Comparison of ENCODE assay signal across 17 cellular contexts in the genomic region with DNA sequence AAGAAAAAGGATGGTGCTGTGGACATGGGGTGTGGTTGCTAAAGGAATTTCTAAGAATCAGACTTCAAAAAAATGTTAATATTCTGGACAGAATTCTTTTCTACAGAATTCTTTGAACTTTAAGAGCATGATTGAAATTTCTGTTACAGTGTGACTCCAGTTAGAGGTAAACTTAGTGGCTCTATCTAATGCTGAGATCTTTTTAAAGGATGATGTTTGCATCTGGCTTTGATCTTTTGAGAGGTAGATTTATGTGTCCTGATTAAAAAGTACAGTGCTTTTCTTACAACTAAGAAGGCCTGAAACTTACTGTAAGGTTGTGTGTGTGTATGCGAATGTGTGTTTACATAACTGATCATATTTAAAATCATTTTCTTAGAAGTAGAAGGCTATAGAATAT. TPM values are rescaled to one million over a fixed set of nuclear protein-coding genes. Genes with fewer than 3 reads are reported as not detected.
A peak's percentile ranks its signal among the peaks of the same experiment; 100 is the strongest.
DNase-seq lines count a peak whose midpoint lies in the region; ATAC-seq and TF ChIP-seq lines count a peak whose summit lies in the region.
"Had no signal": no experiment of that assay in that cellular context is flagged by ENCODE, and none has a peak within 500 bp of the region (broad histone marks: within the 10 kb centered on the region; RNA-seq: fewer than 3 reads in every experiment).

No MANE protein-coding gene starts in this region.

- no peaks in the 10 kb centered on the region for H3K27me3 Mint-ChIP-seq in activated CD4-positive, alpha-beta T cell treated with anti-CD3 and anti-CD28 coated beads for 36 hours
- H3K27me3 Mint-ChIP-seq in activated naive CD8-positive, alpha-beta T cell, result no peaks in the 10 kb centered on the region
- H3K27me3 Mint-ChIP-seq in naive B cell, result no peaks in the 10 kb centered on the region

- no peak overlapping the region for H3K4me3 Mint-ChIP-seq in activated CD4-positive, alpha-beta T cell treated with anti-CD3 and anti-CD28 coated beads for 36 hours
- peak overlapping the region; percentile 51 for H3K4me3 Mint-ChIP-seq in activated naive CD8-positive, alpha-beta T cell
- H3K4me3 Mint-ChIP-seq in naive B cell, result peak overlapping the region in 7 of 8 donors; percentile 1 to 88 (median 57)

- H3K36me3 ChIP-seq in DND-41 (ENCODE audit: insufficient read depth, low read length) (peaks cover 14% of the 10 kb centered on the region), ascending aorta (peaks cover 0 to 3% of the 10 kb centered on the region in 2 donors)
- H3K36me3 ChIP-seq: MG63 had no signal

- intact Hi-C loops in activated CD4-positive, alpha-beta T cell treated with anti-CD3 and anti-CD28 coated beads for 36 hours (cut with DNase I, micrococcal nuclease), result no loop called here
- intact Hi-C loops in dorsolateral prefrontal cortex (cut with DNase I), result no loop called here
- intact Hi-C loops in ascending aorta (cut with DNase I), result no loop called here

- H3K27ac Mint-ChIP-seq in activated CD4-positive, alpha-beta T cell treated with anti-CD3 and anti-CD28 coated beads for 36 hours, result peak overlapping the region; percentile 92
- H3K27ac Mint-ChIP-seq in activated naive CD8-positive, alpha-beta T cell, result peak overlapping the region; percentile 95
- peak overlapping the region in 5 of 6 donors; percentile 2 to 95 (median 76) for H3K27ac Mint-ChIP-seq in naive B cell

- POLR2A ChIA-PET in activated CD4-positive, alpha-beta T cell treated with anti-CD3 and anti-CD28 coated beads for 36 hours (lab: Charles Lee), result interaction anchor here (1.1 kb wide), 1 partner anchor 23 kb away, joined by 3 read pairs; no protein-coding TSS in a partner anchor

- H3K27ac ChIP-seq in DND-41 (ENCODE audit: low read length) (no peak overlapping the region), dorsolateral prefrontal cortex (peak overlapping the region in 10 of 59 donors; percentile 20 to 76 (median 59)), ascending aorta (no peak overlapping the region)
- H3K27ac ChIP-seq: HL-60 had no signal

- H3K9me3 Mint-ChIP-seq in activated CD4-positive, alpha-beta T cell treated with anti-CD3 and anti-CD28 coated beads for 36 hours (ENCODE audit: low read depth), result no peaks in the 10 kb centered on the region
- no peaks in the 10 kb centered on the region for H3K9me3 Mint-ChIP-seq in activated naive CD8-positive, alpha-beta T cell (ENCODE audit: low read depth)
- peaks cover 0 to 4% (median 0%) of the 10 kb centered on the region in 7 donors for H3K9me3 Mint-ChIP-seq in naive B cell

- no peak overlapping the region for H3K4me2 ChIP-seq in DND-41 (ENCODE audit: insufficient read depth, low read length)

- H3K79me2 ChIP-seq in DND-41 (ENCODE audit: insufficient read depth, low read length), result peaks cover 96% of the 10 kb centered on the region

- H3K27me3 ChIP-seq in DND-41 (ENCODE audit: insufficient read depth, low read length, poor library complexity) (no peaks in the 10 kb centered on the region), dorsolateral prefrontal cortex (no peaks in the 10 kb centered on the region), ascending aorta (no peaks in the 10 kb centered on the region)
- H3K27me3 ChIP-seq: BLaER1 treated with 17β-estradiol and CSF1 and Interleukin-3, amounts not matched to agents 10 nM and 100 nM; heart right ventricle; MG63 had no signal

- H2AFZ ChIP-seq in DND-41 (ENCODE audit: low read depth, low read length), result no peak overlapping the region

- no peak for ATAC-seq in activated CD4-positive, alpha-beta T cell treated with anti-CD3 and anti-CD28 coated beads for 36 hours
- ATAC-seq in DND-41 (ENCODE audit: insufficient read depth, low read depth), result peak; percentile 76
- ATAC-seq in naive B cell (ENCODE audit: low read depth in 2 of 2), result no peak
- ATAC-seq: heart right ventricle had no signal

- H3K4me1 Mint-ChIP-seq in activated CD4-positive, alpha-beta T cell treated with anti-CD3 and anti-CD28 coated beads for 36 hours, result peaks cover 96% of the 10 kb centered on the region
- peaks cover 95% of the 10 kb centered on the region for H3K4me1 Mint-ChIP-seq in activated naive CD8-positive, alpha-beta T cell (ENCODE audit: low read depth)
- peaks cover 71 to 98% (median 82%) of the 10 kb centered on the region in 3 donors for H3K4me1 Mint-ChIP-seq in naive B cell

- H3K9me3 ChIP-seq in DND-41 (ENCODE audit: insufficient read depth, low read length, severe bottlenecking) (no peaks in the 10 kb centered on the region), ascending aorta (peaks cover 0 to 5% of the 10 kb centered on the region in 2 donors)
- H3K9me3 ChIP-seq: MG63 had no signal

- H3K4me3 ChIP-seq in DND-41 (ENCODE audit: low read depth in 1 of 2, low read length in 2 of 2), result no peak overlapping the region
- no peak overlapping the region for H3K4me3 ChIP-seq in dorsolateral prefrontal cortex
- no peak overlapping the region for H3K4me3 ChIP-seq in ascending aorta
- H3K4me3 ChIP-seq: BLaER1 treated with 17β-estradiol and CSF1 and Interleukin-3, amounts not matched to agents 10 nM and 100 nM; heart right ventricle; MG63 had no signal

- peaks cover 61% of the 10 kb centered on the region for H4K20me1 ChIP-seq in DND-41 (ENCODE audit: insufficient read depth, low read length)

- peaks cover 64% of the 10 kb centered on the region for H3K36me3 Mint-ChIP-seq in activated CD4-positive, alpha-beta T cell treated with anti-CD3 and anti-CD28 coated beads for 36 hours (ENCODE audit: low read depth)
- peaks cover 17% of the 10 kb centered on the region for H3K36me3 Mint-ChIP-seq in activated naive CD8-positive, alpha-beta T cell
- H3K36me3 Mint-ChIP-seq in naive B cell, result peaks cover 14 to 16% of the 10 kb centered on the region in 2 donors

- TF ChIP-seq CTCF in DND-41 (IDR thresholded peaks at IDR 0.05; ENCODE audit: borderline replicate concordance, extremely low read depth, low read length, poor library complexity, severe bottlenecking) (no peak), dorsolateral prefrontal cortex (IDR thresholded peaks at IDR 0.05 in 54 of 56, conservative IDR thresholded peaks at IDR 0.05 in 2 of 56; ENCODE audit: low read depth in 1 of 56, partially characterized antibody in 56 of 56) (no peak), ascending aorta (IDR thresholded peaks at IDR 0.05) (no peak)

- CTCF ChIA-PET in activated CD4-positive, alpha-beta T cell treated with anti-CD3 and anti-CD28 coated beads for 36 hours (lab: Charles Lee), result no interaction called here

- H3K4me1 ChIP-seq in DND-41 (ENCODE audit: insufficient read depth, low read length), result peaks cover 25% of the 10 kb centered on the region
- H3K4me1 ChIP-seq in ascending aorta, result peaks cover 2 to 12% of the 10 kb centered on the region in 2 donors

- no peak overlapping the region for H3K9ac ChIP-seq in DND-41 (ENCODE audit: low read depth, low read length)
- H3K9ac ChIP-seq: BLaER1 treated with 17β-estradiol and CSF1 and Interleukin-3, amounts not matched to agents 10 nM and 100 nM had no signal

- no peak for DNase-seq in activated CD4-positive, alpha-beta T cell treated with anti-CD3 and anti-CD28 coated beads for 36 hours
- no peak for DNase-seq in activated CD4-positive, alpha-beta T cell treated with anti-CD3 and anti-CD28 coated beads for 48 hours
- no peak for DNase-seq in DND-41
- no peak for DNase-seq in naive B cell
- DNase-seq in dorsolateral prefrontal cortex, result no peak
- DNase-seq in ascending aorta (ENCODE audit: low spot score in 2 of 2), result no peak
- DNase-seq in Ammon's horn (ENCODE audit: low spot score), result no peak
- DNase-seq: DMS53, heart right ventricle, IMR-90, MG63, NCI-H1436, NCI-H2171, NCI-H526 treated with DMSO at 0.1 percent for 48 hours had no signal

RNA-seq across cellular contexts. Expression of gene NCK2, which starts 25.4 kb away (rescaled TPM):
- 10 to 100 TPM; 84.7 to 87.5 TPM for total RNA-seq in activated CD4-positive, alpha-beta T cell treated with anti-CD3 and anti-CD28 coated beads for 36 hours
- 100 to 1,000 TPM in 1 of 6 donors, 10 to 100 TPM in 5; 70.7 to 108 (median 76.7) TPM for polyA plus RNA-seq in naive B cell (ENCODE audit: low read depth in 6 of 6)
- total RNA-seq in dorsolateral prefrontal cortex (10 to 100 TPM; 22.2 to 89.9 (median 58.4) TPM), ascending aorta (57.6 TPM)
